Comparison of ENCODE assay signal across 21 cellular contexts in the genomic region with DNA sequence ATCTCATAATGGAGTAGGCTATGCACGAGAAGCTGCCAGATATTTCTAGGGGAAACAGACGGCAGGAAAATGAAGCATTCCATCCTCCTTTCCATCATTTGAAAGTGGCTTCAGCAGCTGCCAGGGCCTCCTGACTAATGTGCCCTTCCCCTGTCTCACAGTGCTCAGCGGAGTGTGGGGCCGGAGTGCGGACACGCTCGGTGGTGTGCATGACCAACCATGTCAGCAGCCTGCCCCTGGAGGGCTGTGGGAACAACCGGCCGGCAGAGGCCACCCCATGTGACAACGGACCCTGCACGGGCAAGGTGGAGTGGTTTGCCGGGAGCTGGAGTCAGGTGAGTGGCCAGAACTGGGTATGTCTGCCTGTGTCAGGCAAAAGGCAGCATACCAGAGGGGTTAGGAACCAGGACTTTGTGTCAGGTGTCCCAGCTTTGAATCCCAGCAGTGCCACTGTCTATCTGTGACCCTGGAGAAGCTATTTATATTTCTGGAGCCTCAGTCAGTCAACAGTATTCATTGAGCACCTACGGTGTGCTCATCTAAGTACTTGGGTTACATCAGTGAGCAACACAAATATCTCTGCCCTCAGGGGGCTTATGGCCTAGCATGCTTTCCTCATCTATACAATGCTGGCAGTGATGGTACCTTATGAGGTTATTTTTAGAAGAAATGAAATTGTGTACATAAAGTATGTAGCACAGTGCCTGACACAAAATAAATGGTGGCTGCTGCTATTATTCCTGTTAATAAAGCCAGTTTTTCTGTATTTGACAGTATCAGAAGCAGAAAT. TPM values are rescaled to one million over a fixed set of nuclear protein-coding genes. Genes with fewer than 3 reads are reported as not detected.
DNase-seq lines count a peak whose midpoint lies in the region; ATAC-seq and FAIRE-seq lines count a peak whose summit lies in the region.
"Had no signal": no experiment of that assay in that cellular context is flagged by ENCODE, and none has a peak within 500 bp of the region (broad histone marks: within the 10 kb centered on the region; RNA-seq: fewer than 3 reads in every experiment).

No MANE protein-coding gene starts in this region.

- peak overlapping the region; percentile 69 for H2BK15ac ChIP-seq in neuronal stem cell (ENCODE audit: low read length)

- H4K8ac ChIP-seq in neuronal stem cell (ENCODE audit: low read depth, low read length): no peak overlapping the region

- no peak overlapping the region for H3K27ac ChIP-seq in BLaER1
- no peak overlapping the region for H3K27ac ChIP-seq in neuronal stem cell (replicated peaks; ENCODE audit: low read length)
- H3K27ac ChIP-seq: C4-2B, SK-N-MC had no signal

- H3K4me1 ChIP-seq in BLaER1 (peaks cover 16% of the 10 kb centered on the region), neuronal stem cell (ENCODE audit: control insufficient read depth in 2 of 2, insufficient read depth in 1 of 2, low read depth in 1 of 2, low read length in 2 of 2) (no peaks in the 10 kb centered on the region)

- H3K14ac ChIP-seq in neuronal stem cell (ENCODE audit: low read length): peak overlapping the region; percentile 78

- no peak overlapping the region for H2BK12ac ChIP-seq in neuronal stem cell (ENCODE audit: low read length)

- no peaks in the 10 kb centered on the region for H3K36me3 ChIP-seq in BLaER1
- no peaks in the 10 kb centered on the region for H3K36me3 ChIP-seq in neuronal stem cell (replicated peaks in 1 of 2; ENCODE audit: control insufficient read depth in 2 of 2, insufficient read depth in 2 of 2, low read length in 2 of 2)

- H3K4ac ChIP-seq in neuronal stem cell (ENCODE audit: low read length): no peak overlapping the region

- no peak overlapping the region for H2AFZ ChIP-seq in neuronal stem cell (ENCODE audit: low read length)

- ATAC-seq in HG03520 (IDR thresholded peaks at IDR 0.05; ENCODE audit: unreplicated experiment): no peak
- ATAC-seq: A549 had no signal

- H2BK120ac ChIP-seq in neuronal stem cell (ENCODE audit: low read depth, low read length): no peak overlapping the region

- no peak overlapping the region for H2AK5ac ChIP-seq in neuronal stem cell (ENCODE audit: low read depth, low read length)

- H3K23ac ChIP-seq in neuronal stem cell (ENCODE audit: low read depth, low read length, poor library complexity): no peak overlapping the region

- H4K20me1 ChIP-seq in BLaER1: no peaks in the 10 kb centered on the region

- H3K4me3 ChIP-seq in BLaER1: no peak overlapping the region
- H3K4me3 ChIP-seq in neuronal stem cell (ENCODE audit: low read length in 2 of 2): no peak overlapping the region
- H3K4me3 ChIP-seq: A549, Peyer's patch, SK-N-MC had no signal

- H3K9ac ChIP-seq in BLaER1 (no peak overlapping the region), neuronal stem cell (ENCODE audit: low read depth, low read length, poor library complexity) (no peak overlapping the region)

- no peak overlapping the region for H2BK5ac ChIP-seq in neuronal stem cell (ENCODE audit: low read length)

- peak; percentile 63 for DNase-seq in RCC 7860 (ENCODE audit: low spot score)
- DNase-seq in kidney glomerular epithelial cell (lab: John Stamatoyannopoulos, UW): peak; percentile 84
- no peak for DNase-seq in neuronal stem cell (ENCODE audit: low spot score)
- DNase-seq in GM19238 (ENCODE audit: insufficient read length, low spot score): no peak
- DNase-seq in dermis blood vessel endothelial cell: no peak
- no peak for DNase-seq in NCI-H2029 (lab: John Stamatoyannopoulos, UW)
- DNase-seq: DMS79, H7, HFFc6, Karpas-422, NCI-H1417 treated with DMSO at 0.1 percent for 48 hours, NCI-H1930, NCI-H2171, NCI-H446 treated with DMSO at 0.1 percent for 48 hours, Peyer's patch, SHP77 had no signal

- no CpG with 5 or more reads among the region's 13 CpGs for WGBS in neuronal stem cell (ENCODE audit: extremely low coverage in 2 of 2, insufficient read length in 2 of 2, insufficient replicate concordance in 1 of 2), 2 donors

- H3K4me2 ChIP-seq in BLaER1 (peak overlapping the region; percentile 49; the same call in 1 of the 2 replicates), neuronal stem cell (ENCODE audit: insufficient read depth, low read length, poor library complexity, severe bottlenecking) (no peak overlapping the region)
- H3K4me2 ChIP-seq: A549 had no signal

- H3K9me3 ChIP-seq in BLaER1 (peaks cover 31% of the 10 kb centered on the region), neuronal stem cell (replicated peaks in 1 of 2; ENCODE audit: control insufficient read depth in 2 of 2, insufficient read depth in 1 of 2, low read depth in 1 of 2, low read length in 2 of 2) (peaks cover 0 to 5% of the 10 kb centered on the region in 2 donors)
- H3K9me3 ChIP-seq: Peyer's patch had no signal

- peak; percentile 64 for FAIRE-seq in RCC 7860 (lab: Jason Lieb, UNC)

- H3K27me3 ChIP-seq in BLaER1 (no peaks in the 10 kb centered on the region), neuronal stem cell (ENCODE audit: control insufficient read depth in 3 of 3, insufficient read depth in 3 of 3, low read depth in 1 of 3, low read length in 3 of 3) (no peaks in the 10 kb centered on the region)
- H3K27me3 ChIP-seq: Peyer's patch had no signal

- H3K18ac ChIP-seq in neuronal stem cell (ENCODE audit: low read length): peak overlapping the region; percentile 70

- H3K79me1 ChIP-seq in neuronal stem cell (ENCODE audit: low read depth, low read length): no peaks in the 10 kb centered on the region

- H4K91ac ChIP-seq in neuronal stem cell (ENCODE audit: low read depth, low read length, poor library complexity): no peak overlapping the region

RNA-seq across cellular contexts. Expression of a gene that starts 52.4 kb away (rescaled TPM):
- polyA plus RNA-seq in neuronal stem cell (2013, experiment 1 of 2): 0.03 TPM
- polyA plus RNA-seq in neuronal stem cell (2013, experiment 2 of 2): 0.11 TPM
- total RNA-seq in dermis blood vessel endothelial cell: 0.05 TPM in 1 of 2 replicates, not detected in the other
- total RNA-seq: HFFc6 had no signal

Comparison
In these comparisons a context has a peak if more than half of its experiments do, and no peak if none do; other contexts are left out.
1. DNase-seq: peak in RCC 7860 (single experiment) and kidney glomerular epithelial cell (single experiment); none in neuronal stem cell (single experiment), GM19238 (single experiment), dermis blood vessel endothelial cell (single experiment) and NCI-H2029 (single experiment).